9 cellular contexts compared by ENCODE assay signal in the genomic region with DNA sequence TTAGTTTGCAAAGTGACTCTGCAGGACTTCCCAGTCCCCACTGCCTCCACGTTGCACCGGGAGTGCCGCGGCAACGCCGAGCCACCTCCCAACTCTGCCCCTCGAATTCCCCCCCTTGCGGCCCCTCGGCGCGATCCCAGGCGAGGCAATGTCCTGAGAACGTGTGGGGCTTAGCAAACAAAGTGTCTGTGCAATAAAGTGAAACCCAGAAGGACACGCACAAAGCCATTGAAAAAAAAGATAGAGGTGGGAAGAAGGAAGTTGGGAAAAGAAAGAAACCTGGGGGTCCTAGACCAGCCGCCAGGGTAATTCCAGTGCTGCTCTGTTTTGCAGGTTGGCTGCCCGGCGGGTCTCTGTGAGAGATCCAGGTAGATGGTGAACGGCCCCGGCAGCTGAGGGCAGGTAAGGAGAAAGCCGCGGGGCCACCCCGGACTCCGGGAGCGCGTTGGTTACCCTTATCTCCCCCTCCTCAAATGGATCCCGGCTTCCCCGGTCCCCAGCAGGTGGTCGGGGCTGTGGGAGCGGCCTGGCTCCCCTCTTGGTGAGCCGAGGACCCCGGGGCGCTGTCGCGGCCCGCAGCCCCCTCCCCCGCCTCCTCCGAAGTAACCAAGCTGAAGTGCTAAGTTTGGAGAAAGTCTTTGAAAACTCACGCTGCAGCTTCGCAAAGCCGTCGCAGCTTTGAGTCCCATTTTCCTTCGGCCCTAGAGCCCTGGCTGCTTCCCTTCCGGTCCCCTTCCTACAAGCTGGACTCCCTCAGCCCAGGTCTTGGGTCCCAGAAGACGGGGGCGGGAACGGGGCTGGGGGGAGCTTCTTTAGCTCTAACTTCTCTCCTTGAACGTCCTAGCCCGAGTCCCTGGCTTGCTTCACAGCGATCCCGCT. TPM values are rescaled to one million over a fixed set of nuclear protein-coding genes. Genes with fewer than 3 reads are reported as not detected.
A peak's percentile ranks its signal among the peaks of the same experiment; 100 is the strongest.
DNase-seq lines count a peak whose midpoint lies in the region; ATAC-seq, FAIRE-seq and TF ChIP-seq lines count a peak whose summit lies in the region.
"Had no signal": no experiment of that assay in that cellular context is flagged by ENCODE, and none has a peak within 500 bp of the region (broad histone marks: within the 10 kb centered on the region; RNA-seq: fewer than 3 reads in every experiment).

No MANE protein-coding gene starts in this region.

- no peaks in the 10 kb centered on the region for H3K36me3 Mint-ChIP-seq in activated naive CD8-positive, alpha-beta T cell

- in situ Hi-C loops in GM13977 (cut with MboI; ENCODE audit: low pct_unique_long_range_greater_than_20kb, low sequenced_read_pairs, unreplicated experiment): no loop called here

- peaks cover 8% of the 10 kb centered on the region; the same call in 1 of the 3 replicates for H3K4me1 ChIP-seq in A549
- H3K4me1 ChIP-seq in tibial artery: peaks cover 6 to 68% (median 52%) of the 10 kb centered on the region in 4 donors

- H3K4me3 ChIP-seq in A549: peak overlapping the region; percentile 92
- peak overlapping the region; percentile 24 for H3K4me3 ChIP-seq in kidney epithelial cell (ENCODE audit: low read depth, low read length)
- H3K4me3 ChIP-seq in tibial artery: peak overlapping the region; percentile 48 to 58

- no peak overlapping the region for H3K27ac Mint-ChIP-seq in activated naive CD8-positive, alpha-beta T cell

- CTCF ChIA-PET in A549 (lab: Yijun Ruan, JAX): interaction anchor here (0.8 kb wide), 2 partner anchors 15 kb away, joined by 3 to 4 read pairs; no protein-coding TSS in a partner anchor

- 18% methylated on average over 39 of the region's 50 CpGs for WGBS in A549 (ENCODE audit: missing lambda C conversion rate)

- H3K9me3 ChIP-seq in A549 (no peaks in the 10 kb centered on the region), tibial artery (peaks cover 0 to 10% (median 5%) of the 10 kb centered on the region in 3 donors)

- peak overlapping the region; percentile 78 for H3K4me3 Mint-ChIP-seq in activated naive CD8-positive, alpha-beta T cell

- peak overlapping the region; percentile 99 for H3K4me2 ChIP-seq in A549

- intact Hi-C loops in tibial artery (cut with DNase I; ENCODE audit: low total_unique reads): no loop called here

- no peak for TF ChIP-seq POLR2A in A549 (IDR thresholded peaks at IDR 0.05; ENCODE audit: low read length)

- no peak for TF ChIP-seq RAD21 in A549 (conservative IDR thresholded peaks at IDR 0.05 in 1 of 2, IDR thresholded peaks at IDR 0.05 in 1 of 2)

- H3K4me1 Mint-ChIP-seq in activated naive CD8-positive, alpha-beta T cell (ENCODE audit: low read depth): peaks cover 67% of the 10 kb centered on the region

- peak; percentile 42 to 54 for ATAC-seq in A549
- peak; percentile 2 for ATAC-seq in HG03457 (IDR thresholded peaks at IDR 0.05; ENCODE audit: unreplicated experiment)

- POLR2A ChIA-PET in A549 (lab: Yijun Ruan, JAX): interaction anchor here (1.0 kb wide), 1 partner anchor 16 kb away, joined by 4 read pairs; no protein-coding TSS in a partner anchor

- no peak for FAIRE-seq in A549 (lab: Jason Lieb, UNC)

- peaks cover 40% of the 10 kb centered on the region for H3K27me3 Mint-ChIP-seq in activated naive CD8-positive, alpha-beta T cell

- DNase-seq in A549 (ENCODE audit: low read depth in 1 of 2, low spot score in 1 of 2) (no peak), GM13977 (ENCODE audit: low spot score) (peak; percentile 54), kidney epithelial cell (ENCODE audit: low read depth) (no peak), tibial artery (no peak), NCI-H1048 (lab: John Stamatoyannopoulos, UW) (no peak), retina (no peak)

- H3K27ac ChIP-seq in A549 (peak overlapping the region; percentile 81 to 90), tibial artery (no peak overlapping the region)

- H3K27me3 ChIP-seq in kidney epithelial cell (ENCODE audit: control insufficient read depth, insufficient read depth, low read length) (peaks cover 93% of the 10 kb centered on the region), tibial artery (peaks cover 11 to 100% of the 10 kb centered on the region in 2 donors)

- no peaks in the 10 kb centered on the region for H3K36me3 ChIP-seq in kidney epithelial cell (ENCODE audit: control insufficient read depth, insufficient read depth, low read length)
- peaks cover 0 to 4% (median 0%) of the 10 kb centered on the region in 3 donors for H3K36me3 ChIP-seq in tibial artery

- no peaks in the 10 kb centered on the region for H3K9me3 Mint-ChIP-seq in activated naive CD8-positive, alpha-beta T cell (ENCODE audit: low read depth)

- no peak for TF ChIP-seq EP300 in A549 (IDR thresholded peaks at IDR 0.05)

- no peak for TF ChIP-seq CTCF in A549 (IDR thresholded peaks at IDR 0.05)
- TF ChIP-seq CTCF in GM13977 (IDR thresholded peaks at IDR 0.05; ENCODE audit: extremely low read depth, insufficient read depth, missing control alignments): no peak
- TF ChIP-seq CTCF in kidney epithelial cell (IDR thresholded peaks at IDR 0.05; ENCODE audit: insufficient read depth, low read length, poor library complexity, severe bottlenecking): no peak
- no peak for TF ChIP-seq CTCF in tibial artery (IDR thresholded peaks at IDR 0.05)

TF ChIP-seq in A549, 52 proteins besides CTCF, POLR2A, EP300 and RAD21:
- no peak for TF ChIP-seq ZSCAN20 (CRISPR knock-in tag; IDR thresholded peaks at IDR 0.05)
- peak; percentile 58; the same call in 1 of the 2 replicates for TF ChIP-seq PHF8 (IDR thresholded peaks at IDR 0.05; ENCODE audit: borderline replicate concordance, low read depth)
- TF ChIP-seq, protein P1, sequence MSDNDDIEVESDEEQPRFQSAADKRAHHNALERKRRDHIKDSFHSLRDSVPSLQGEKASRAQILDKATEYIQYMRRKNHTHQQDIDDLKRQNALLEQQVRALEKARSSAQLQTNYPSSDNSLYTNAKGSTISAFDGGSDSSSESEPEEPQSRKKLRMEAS (IDR thresholded peaks at IDR 0.05): 0 out of 2 replicates have a peak, but pooled peaks have one; percentile 32
- no peak for TF ChIP-seq CEBPB (IDR thresholded peaks at IDR 0.05)

RNA-seq across cellular contexts. Expression of a gene that starts 0.5 kb away (rescaled TPM):
- polyA plus RNA-seq in A549 (2011; rRNA removed) (0.26 and 0.45 TPM in 2 replicates), A549 (2017; fragmentation: RNase III; extraction: RNeasy Plus Mini Kit Qiagen cat#74134 plus additional on column Dnase treatment) (1.9 to 2.5 TPM (median 2.0 TPM) in 3 replicates)
- polyA plus RNA-seq in A549 (2012; cell fraction: cytosol; rRNA removed): 0.83 TPM in 2 replicates
- polyA plus RNA-seq in A549 (2012; cell fraction: nucleus; rRNA removed): 1.7 and 2.6 TPM in 2 replicates
- polyA minus RNA-seq in A549 (2011; rRNA and poly(A)+ RNA removed): 0.83 and 0.87 TPM in 2 replicates
- total RNA-seq in kidney epithelial cell: not detected in 2 replicates
- total RNA-seq: left colon had no signal

Comparison
In these comparisons a context has a peak if more than half of its experiments do, and no peak if none do; other contexts are left out.
1. H3K27ac ChIP-seq: peak in A549 (2 of 2); none in tibial artery (0 of 2).
2. H3K4me3 ChIP-seq: peak in every context shown above with its lines; median percentile 92 in A549; 53 in tibial artery; 24 in kidney epithelial cell.